In the genomic region with DNA sequence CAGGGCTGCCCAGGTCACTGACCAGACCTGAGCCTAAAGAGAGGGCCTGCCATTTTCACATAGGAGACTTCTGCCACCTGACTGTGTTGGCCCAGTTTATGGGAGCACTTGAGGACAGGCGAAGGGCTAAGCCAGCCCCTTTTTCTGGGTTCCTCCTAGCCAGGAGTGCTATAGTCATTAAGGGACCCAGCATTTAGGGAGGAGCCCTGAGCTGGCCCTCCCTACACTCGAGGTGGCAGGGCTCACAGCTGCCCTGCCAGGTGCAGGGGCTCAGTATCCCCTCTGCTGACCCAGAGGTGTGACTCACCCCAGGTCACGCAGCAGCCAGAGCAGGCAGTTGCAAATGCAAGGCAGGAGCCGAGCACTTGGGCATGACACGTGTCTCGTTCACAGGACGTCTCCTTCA, we compare ENCODE assay signal across 15 cellular contexts.
DNase-seq lines count a peak whose midpoint lies in the region; TF ChIP-seq lines count a peak whose summit lies in the region.
"Had no signal": no experiment of that assay in that cellular context is flagged by ENCODE, and none has a peak within 500 bp of the region (broad histone marks: within the 10 kb centered on the region; RNA-seq: fewer than 3 reads in every experiment).

No MANE protein-coding gene starts in this region.

- H3K18ac ChIP-seq in neuronal stem cell (ENCODE audit: low read length), result peak overlapping the region; percentile 40

- peak; percentile 9 for DNase-seq in SHP77 treated with DMSO at 0.1 percent for 48 hours (lab: John Stamatoyannopoulos, UW)
- DNase-seq in esophagus squamous epithelium (lab: John Stamatoyannopoulos, UW), result no peak
- no peak for DNase-seq in neuronal stem cell (ENCODE audit: low spot score)
- no peak for DNase-seq in NCI-H2227 (lab: John Stamatoyannopoulos, UW; ENCODE audit: unreplicated experiment)
- no peak for DNase-seq in Peyer's patch
- no peak for DNase-seq in NCI-H1105 treated with DMSO at 0.1 percent for 48 hours (lab: John Stamatoyannopoulos, UW)
- DNase-seq in osteoblast (ENCODE audit: insufficient read length, low spot score, missing footprints), result no peak
- DNase-seq: activated CD4-positive, alpha-beta T cell treated with anti-CD3 and anti-CD28 coated beads, Interleukin-2, amount 10 ng/mL, durations not matched to agents 24 days and 14 days; activated naive CD4-positive, alpha-beta T cell treated with anti-CD3 and anti-CD28 coated beads, Interleukin-2, amount 50 U/mL, for 16 hours; effector memory CD8-positive, alpha-beta T cell; GDM1; GOT3; NCI-H446; SK-N-SH had no signal

- H4K8ac ChIP-seq in neuronal stem cell (ENCODE audit: low read depth, low read length), result no peak overlapping the region

- peak overlapping the region in 7 of 11 experiments; percentile 1 to 100 (median 30); a peak in 7 of 22 replicates for H3K4me2 ChIP-seq in BLaER1 treated with 17β-estradiol and CSF1 and Interleukin-3, amounts not matched to agents 10 nM and 100 nM
- H3K4me2 ChIP-seq in neuronal stem cell (ENCODE audit: insufficient read depth, low read length, poor library complexity, severe bottlenecking), result no peak overlapping the region
- no peak overlapping the region for H3K4me2 ChIP-seq in osteoblast (ENCODE audit: insufficient read depth, low read length)
- H3K4me2 ChIP-seq: SK-N-SH had no signal

- no peak overlapping the region for H2BK12ac ChIP-seq in neuronal stem cell (ENCODE audit: low read length)

- H2AFZ ChIP-seq in neuronal stem cell (ENCODE audit: low read length) (no peak overlapping the region), osteoblast (ENCODE audit: low read length) (no peak overlapping the region)

- peak overlapping the region; percentile 48 for H3K14ac ChIP-seq in neuronal stem cell (ENCODE audit: low read length)

- TF ChIP-seq CTCF in esophagus squamous epithelium (IDR thresholded peaks at IDR 0.05) (no peak), Peyer's patch (IDR thresholded peaks at IDR 0.05) (no peak), osteoblast (IDR thresholded peaks at IDR 0.05; ENCODE audit: extremely low read depth, low read depth, low read length) (no peak)

- no peaks in the 10 kb centered on the region for H3K79me1 ChIP-seq in neuronal stem cell (ENCODE audit: low read depth, low read length)

- H3K23ac ChIP-seq in neuronal stem cell (ENCODE audit: low read depth, low read length, poor library complexity), result no peak overlapping the region

- peaks cover 13 to 30% (median 21%) of the 10 kb centered on the region in 11 experiments; a peak in 21 of 22 replicates for H3K27me3 ChIP-seq in BLaER1 treated with 17β-estradiol and CSF1 and Interleukin-3, amounts not matched to agents 10 nM and 100 nM
- H3K27me3 ChIP-seq in esophagus squamous epithelium, result no peaks in the 10 kb centered on the region
- H3K27me3 ChIP-seq in neuronal stem cell (ENCODE audit: control insufficient read depth in 3 of 3, insufficient read depth in 3 of 3, low read depth in 1 of 3, low read length in 3 of 3), result no peaks in the 10 kb centered on the region
- no peaks in the 10 kb centered on the region for H3K27me3 ChIP-seq in Peyer's patch
- no peaks in the 10 kb centered on the region for H3K27me3 ChIP-seq in osteoblast (ENCODE audit: insufficient read depth, low read length)

- no peak for TF ChIP-seq POLR2A in esophagus squamous epithelium (IDR thresholded peaks at IDR 0.05)
- TF ChIP-seq POLR2A in Peyer's patch (IDR thresholded peaks at IDR 0.05), result no peak

- H2AK5ac ChIP-seq in neuronal stem cell (ENCODE audit: low read depth, low read length), result peak overlapping the region; percentile 17

- H3K9me3 ChIP-seq in BLaER1 treated with 17β-estradiol and CSF1 and Interleukin-3, amounts not matched to agents 10 nM and 100 nM (replicated peaks in 1 of 11), result peaks cover 0 to 5% (median 0%) of the 10 kb centered on the region in 11 experiments; a peak in 1 of 22 replicates
- H3K9me3 ChIP-seq in esophagus squamous epithelium (no peaks in the 10 kb centered on the region), neuronal stem cell (replicated peaks in 1 of 2; ENCODE audit: control insufficient read depth in 2 of 2, insufficient read depth in 1 of 2, low read depth in 1 of 2, low read length in 2 of 2) (no peaks in the 10 kb centered on the region), Peyer's patch (no peaks in the 10 kb centered on the region), osteoblast (ENCODE audit: low read depth, low read length) (no peaks in the 10 kb centered on the region)
- H3K9me3 ChIP-seq: SK-N-SH had no signal

- no peak overlapping the region for H3K27ac ChIP-seq in BLaER1 treated with 17β-estradiol and CSF1 and Interleukin-3, amounts not matched to agents 10 nM and 100 nM
- H3K27ac ChIP-seq in esophagus squamous epithelium (peak overlapping the region; percentile 83 to 92 (median 87)), neuronal stem cell (replicated peaks; ENCODE audit: low read length) (no peak overlapping the region), Peyer's patch (peak overlapping the region in 2 of 4 donors; percentile 4 to 30), osteoblast (ENCODE audit: low read depth, low read length) (no peak overlapping the region)

- H3K36me3 ChIP-seq in BLaER1 treated with 17β-estradiol and CSF1 and Interleukin-3, amounts not matched to agents 10 nM and 100 nM, result no peaks in the 10 kb centered on the region
- H3K36me3 ChIP-seq in esophagus squamous epithelium (peaks cover 0 to 31% (median 0%) of the 10 kb centered on the region in 3 donors), neuronal stem cell (replicated peaks in 1 of 2; ENCODE audit: control insufficient read depth in 2 of 2, insufficient read depth in 2 of 2, low read length in 2 of 2) (no peaks in the 10 kb centered on the region), Peyer's patch (no peaks in the 10 kb centered on the region), osteoblast (ENCODE audit: insufficient read depth, low read length) (no peaks in the 10 kb centered on the region)

- no peak overlapping the region for H3K4ac ChIP-seq in neuronal stem cell (ENCODE audit: low read length)

- WGBS in esophagus squamous epithelium, 2 donors, result 28% methylated on average over 4 of the region's 7 CpGs; no CpG with 5 or more reads in 1 of the 2 donors
- no CpG with 5 or more reads among the region's 7 CpGs for WGBS in neuronal stem cell (ENCODE audit: extremely low coverage in 2 of 2, insufficient read length in 2 of 2, insufficient replicate concordance in 1 of 2), 2 donors

- H4K20me1 ChIP-seq in BLaER1 treated with 17β-estradiol and CSF1 and Interleukin-3, amounts not matched to agents 10 nM and 100 nM, result peaks cover 0 to 19% (median 0%) of the 10 kb centered on the region in 11 experiments; a peak in 3 of 22 replicates
- peaks cover 11% of the 10 kb centered on the region for H4K20me1 ChIP-seq in osteoblast (ENCODE audit: insufficient read depth, low read length)

- H3K79me2 ChIP-seq in osteoblast (ENCODE audit: insufficient read depth, low read length), result no peaks in the 10 kb centered on the region

- H2BK120ac ChIP-seq in neuronal stem cell (ENCODE audit: low read depth, low read length), result no peak overlapping the region

- H3K9ac ChIP-seq in BLaER1 treated with 17β-estradiol and CSF1 and Interleukin-3, amounts not matched to agents 10 nM and 100 nM, result 0 out of 22 replicates have a peak overlapping the region, but pooled peaks of 2 of the 11 experiments have one; percentile 6 to 12
- no peak overlapping the region for H3K9ac ChIP-seq in neuronal stem cell (ENCODE audit: low read depth, low read length, poor library complexity)
- H3K9ac ChIP-seq: SK-N-SH had no signal

- H2BK5ac ChIP-seq in neuronal stem cell (ENCODE audit: low read length), result no peak overlapping the region

- no peak overlapping the region for H4K91ac ChIP-seq in neuronal stem cell (ENCODE audit: low read depth, low read length, poor library complexity)

- H2BK15ac ChIP-seq in neuronal stem cell (ENCODE audit: low read length), result no peak overlapping the region

- intact Hi-C loops in esophagus squamous epithelium (cut with DNase I), result loop anchor here (10.0 kb wide), 1 partner anchor 51 kb away; no protein-coding TSS in a partner anchor

- no peak overlapping the region for H3K4me3 ChIP-seq in BLaER1 treated with 17β-estradiol and CSF1 and Interleukin-3, amounts not matched to agents 10 nM and 100 nM
- H3K4me3 ChIP-seq in esophagus squamous epithelium (peak overlapping the region; percentile 36 to 68 (median 64)), neuronal stem cell (ENCODE audit: low read length in 2 of 2) (no peak overlapping the region), Peyer's patch (peak overlapping the region in 1 of 4 donors; percentile 52), osteoblast (ENCODE audit: insufficient read depth, low read length) (no peak overlapping the region)

- peaks cover 4 to 51% (median 34%) of the 10 kb centered on the region in 10 experiments for H3K4me1 ChIP-seq in BLaER1 treated with 17β-estradiol and CSF1 and Interleukin-3, amounts not matched to agents 10 nM and 100 nM
- H3K4me1 ChIP-seq in esophagus squamous epithelium, result peaks cover 28 to 70% (median 46%) of the 10 kb centered on the region in 3 donors
- H3K4me1 ChIP-seq in neuronal stem cell (ENCODE audit: control insufficient read depth in 2 of 2, insufficient read depth in 1 of 2, low read depth in 1 of 2, low read length in 2 of 2), result peaks cover 23 to 24% of the 10 kb centered on the region in 2 donors
- H3K4me1 ChIP-seq in Peyer's patch, result peaks cover 0 to 27% (median 3%) of the 10 kb centered on the region in 4 donors
- H3K4me1 ChIP-seq in osteoblast (ENCODE audit: insufficient read depth, low read length), result peaks cover 9% of the 10 kb centered on the region

Comparison
In these comparisons a context has a peak if more than half of its experiments do, and no peak if none do; other contexts are left out.
1. H3K27ac ChIP-seq: peak in esophagus squamous epithelium (4 of 4); none in BLaER1 treated with 17β-estradiol and CSF1 and Interleukin-3, amounts not matched to agents 10 nM and 100 nM (0 of 11), neuronal stem cell (single experiment) and osteoblast (single experiment).
2. H3K4me2 ChIP-seq: peak in BLaER1 treated with 17β-estradiol and CSF1 and Interleukin-3, amounts not matched to agents 10 nM and 100 nM (7 of 11); none in neuronal stem cell (single experiment) and osteoblast (single experiment).
3. H3K4me3 ChIP-seq: peak in esophagus squamous epithelium (4 of 4); none in BLaER1 treated with 17β-estradiol and CSF1 and Interleukin-3, amounts not matched to agents 10 nM and 100 nM (0 of 10), neuronal stem cell (0 of 2) and osteoblast (single experiment).